ENCODE assay signal across 22 cellular contexts in the genomic region with DNA sequence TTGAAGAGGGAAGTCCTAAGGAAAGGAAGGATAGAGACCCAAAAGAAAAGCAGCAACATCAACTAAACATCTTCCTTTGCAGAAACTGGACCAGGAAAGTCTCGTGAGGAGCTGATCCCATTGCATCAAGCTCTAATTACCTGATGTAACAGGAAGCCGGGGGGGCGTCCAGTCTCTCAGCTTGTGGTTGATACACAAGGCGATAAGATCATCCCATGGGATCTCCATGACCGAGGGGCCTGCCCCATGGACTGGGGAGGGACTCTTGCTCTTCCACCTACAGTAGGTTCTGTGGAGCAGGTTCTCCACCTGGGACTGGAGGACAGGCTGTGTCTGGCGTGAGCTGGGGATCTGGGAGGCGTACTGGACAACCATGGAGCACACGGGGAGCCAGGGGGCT. TPM values are rescaled to one million over a fixed set of nuclear protein-coding genes. Genes with fewer than 3 reads are reported as not detected.
DNase-seq lines count a peak whose midpoint lies in the region; ATAC-seq, FAIRE-seq and TF ChIP-seq lines count a peak whose summit lies in the region.
"Had no signal": no experiment of that assay in that cellular context is flagged by ENCODE, and none has a peak within 500 bp of the region (broad histone marks: within the 10 kb centered on the region; RNA-seq: fewer than 3 reads in every experiment).

No MANE protein-coding gene starts in this region.

- CTCF ChIA-PET in activated naive CD4-positive, alpha-beta T cell treated with anti-CD3 and anti-CD28 coated beads for 36 hours (lab: Charles Lee): interaction anchor here (1.3 kb wide), 1 partner anchor 28 kb away, joined by 3 read pairs; no protein-coding TSS in a partner anchor

- H3K79me2 ChIP-seq in Loucy (ENCODE audit: insufficient read depth, low read length): no peaks in the 10 kb centered on the region

- no peak overlapping the region for H2AFZ ChIP-seq in Loucy (ENCODE audit: low read length)

- H3K27ac Mint-ChIP-seq in activated naive CD4-positive, alpha-beta T cell treated with anti-CD3 and anti-CD28 coated beads, Interleukin-2, amount 50 U/mL, for 24 hours: peak overlapping the region; percentile 4
- no peak overlapping the region for H3K27ac Mint-ChIP-seq in activated naive CD4-positive, alpha-beta T cell treated with anti-CD3 and anti-CD28 coated beads for 36 hours
- H3K27ac Mint-ChIP-seq in central memory CD8-positive, alpha-beta T cell (ENCODE audit: low read depth): peak overlapping the region; percentile 68
- H3K27ac Mint-ChIP-seq in stimulated activated naive CD8-positive, alpha-beta T cell treated with anti-CD3 and anti-CD28 coated beads, Interleukin-15, amount 100 ng/mL, for 72 hours: peak overlapping the region; percentile 9 to 84
- H3K27ac Mint-ChIP-seq: activated CD4-positive, alpha-beta memory T cell treated with anti-CD3 and anti-CD28 coated beads, Interleukin-2, amount 10 ng/mL, durations not matched to agents 7 days and 5 days; memory B cell had no signal

- no peaks in the 10 kb centered on the region for H3K4me1 Mint-ChIP-seq in activated naive CD4-positive, alpha-beta T cell treated with anti-CD3 and anti-CD28 coated beads, Interleukin-2, amount 50 U/mL, for 24 hours
- H3K4me1 Mint-ChIP-seq in activated naive CD4-positive, alpha-beta T cell treated with anti-CD3 and anti-CD28 coated beads for 36 hours (ENCODE audit: low read depth): no peaks in the 10 kb centered on the region
- H3K4me1 Mint-ChIP-seq in central memory CD8-positive, alpha-beta T cell: peaks cover 9% of the 10 kb centered on the region
- no peaks in the 10 kb centered on the region for H3K4me1 Mint-ChIP-seq in stimulated activated naive CD8-positive, alpha-beta T cell treated with anti-CD3 and anti-CD28 coated beads, Interleukin-15, amount 100 ng/mL, for 72 hours

- no peak overlapping the region for H3K27ac ChIP-seq in kidney (ENCODE audit: low read depth in 2 of 2, low read length in 2 of 2)
- H3K27ac ChIP-seq: adrenal gland, gastroesophageal sphincter, psoas muscle, uterus had no signal

- H3K27me3 Mint-ChIP-seq in activated naive CD4-positive, alpha-beta T cell treated with anti-CD3 and anti-CD28 coated beads, Interleukin-2, amount 50 U/mL, for 24 hours: no peaks in the 10 kb centered on the region
- H3K27me3 Mint-ChIP-seq in activated naive CD4-positive, alpha-beta T cell treated with anti-CD3 and anti-CD28 coated beads for 36 hours (ENCODE audit: low read depth): no peaks in the 10 kb centered on the region
- H3K27me3 Mint-ChIP-seq in central memory CD8-positive, alpha-beta T cell: no peaks in the 10 kb centered on the region
- no peaks in the 10 kb centered on the region for H3K27me3 Mint-ChIP-seq in stimulated activated naive CD8-positive, alpha-beta T cell treated with anti-CD3 and anti-CD28 coated beads, Interleukin-15, amount 100 ng/mL, for 72 hours
- H3K27me3 Mint-ChIP-seq: activated CD4-positive, alpha-beta memory T cell treated with anti-CD3 and anti-CD28 coated beads, Interleukin-2, amount 10 ng/mL, durations not matched to agents 7 days and 5 days; memory B cell had no signal

- H3K9me2 ChIP-seq in Loucy (replicated peaks; ENCODE audit: low read depth, low read length): no peaks in the 10 kb centered on the region

- peaks cover 8% of the 10 kb centered on the region for H3K4me1 ChIP-seq in Loucy (ENCODE audit: insufficient read depth, low read length, poor library complexity, severe bottlenecking)
- H3K4me1 ChIP-seq in kidney (ENCODE audit: control insufficient read depth in 1 of 2, insufficient read depth in 1 of 2, low read depth in 1 of 2, low read length in 2 of 2): no peaks in the 10 kb centered on the region
- H3K4me1 ChIP-seq: adrenal gland, gastroesophageal sphincter, psoas muscle, uterus had no signal

- intact Hi-C loops in activated naive CD4-positive, alpha-beta T cell treated with anti-CD3 and anti-CD28 coated beads for 36 hours (cut with micrococcal nuclease): no loop called here
- intact Hi-C loops in kidney (cut with DNase I): no loop called here

- H3K9ac ChIP-seq in Loucy (ENCODE audit: low read depth, low read length, poor library complexity, severe bottlenecking) (peak overlapping the region; percentile 29), kidney (ENCODE audit: low read length in 2 of 2) (no peak overlapping the region)

- no peaks in the 10 kb centered on the region for H4K20me1 ChIP-seq in Loucy (ENCODE audit: insufficient read depth, low read length, poor library complexity, severe bottlenecking)

- no peaks in the 10 kb centered on the region for H3F3A ChIP-seq in Loucy (ENCODE audit: low read depth)

- TF ChIP-seq POLR2A in GM12892 (IDR thresholded peaks at IDR 0.05; ENCODE audit: low read depth, low read length): no peak

- H3K4me3 ChIP-seq in Loucy (ENCODE audit: low read length, poor library complexity, severe bottlenecking): no peak overlapping the region
- no peak overlapping the region for H3K4me3 ChIP-seq in kidney (ENCODE audit: low read length in 2 of 2)
- H3K4me3 ChIP-seq: adrenal gland, gastroesophageal sphincter, psoas muscle, uterus had no signal

- H3K36me3 ChIP-seq in Loucy (ENCODE audit: insufficient read depth, low read length): peaks cover 86% of the 10 kb centered on the region; the same call in 1 of the 2 replicates
- peaks cover 62 to 64% of the 10 kb centered on the region in 2 donors for H3K36me3 ChIP-seq in kidney (ENCODE audit: control insufficient read depth in 1 of 2, insufficient read depth in 2 of 2, low read length in 2 of 2)

- H3K36me3 Mint-ChIP-seq in activated naive CD4-positive, alpha-beta T cell treated with anti-CD3 and anti-CD28 coated beads, Interleukin-2, amount 50 U/mL, for 24 hours: peaks cover 25% of the 10 kb centered on the region
- H3K36me3 Mint-ChIP-seq in activated naive CD4-positive, alpha-beta T cell treated with anti-CD3 and anti-CD28 coated beads for 36 hours (ENCODE audit: low read depth): peaks cover 48% of the 10 kb centered on the region
- peaks cover 48% of the 10 kb centered on the region for H3K36me3 Mint-ChIP-seq in central memory CD8-positive, alpha-beta T cell (ENCODE audit: insufficient read depth)

- ATAC-seq in central memory CD8-positive, alpha-beta T cell (replicated peaks; ENCODE audit: extremely low read depth, poor library complexity, severe bottlenecking): no peak
- no peak for ATAC-seq in stimulated activated naive CD8-positive, alpha-beta T cell treated with anti-CD3 and anti-CD28 coated beads, Interleukin-15, amount 100 ng/mL, for 72 hours
- no peak for ATAC-seq in HG02970 (IDR thresholded peaks at IDR 0.05; ENCODE audit: low FRiP score, unreplicated experiment)
- ATAC-seq: esophagus mucosa, psoas muscle had no signal

- no peaks in the 10 kb centered on the region for H3K27me3 ChIP-seq in Loucy (ENCODE audit: insufficient read depth, low read length, poor library complexity, severe bottlenecking)
- H3K27me3 ChIP-seq: adrenal gland, gastroesophageal sphincter, uterus had no signal

- TF ChIP-seq CTCF in Loucy (conservative IDR thresholded peaks at IDR 0.05; ENCODE audit: low read length): no peak
- no peak for TF ChIP-seq CTCF in kidney (IDR thresholded peaks at IDR 0.05; ENCODE audit: borderline replicate concordance, extremely low read depth, insufficient read depth)

- DNase-seq in activated naive CD4-positive, alpha-beta T cell treated with anti-CD3 and anti-CD28 coated beads for 36 hours: no peak
- no peak for DNase-seq in central memory CD8-positive, alpha-beta T cell (ENCODE audit: low spot score in 2 of 2)
- no peak for DNase-seq in stimulated activated naive CD8-positive, alpha-beta T cell treated with anti-CD3 and anti-CD28 coated beads, Interleukin-15, amount 100 ng/mL, for 72 hours
- DNase-seq in GM12892 (ENCODE audit: insufficient read length) (no peak), kidney (no peak)
- DNase-seq: activated CD4-positive, alpha-beta memory T cell treated with anti-CD3 and anti-CD28 coated beads, Interleukin-2, amount 10 ng/mL, durations not matched to agents 7 days and 5 days; adrenal gland; central memory CD4-positive, alpha-beta T cell; DND-41; NCI-H1417 treated with DMSO at 0.1 percent for 48 hours; NCI-H524; psoas muscle; RPMI8226; small intestine; stimulated activated CD4-positive, alpha-beta T cell treated with anti-CD3 and anti-CD28 coated beads, Interleukin-2, amount 100 ng/mL, for 48 hours; uterus had no signal

- H3K4me2 ChIP-seq in Loucy (ENCODE audit: low read depth, low read length, poor library complexity, severe bottlenecking): no peak overlapping the region

- H3K9me3 ChIP-seq in Loucy (ENCODE audit: insufficient read depth, low read depth, low read length): no peaks in the 10 kb centered on the region
- no peaks in the 10 kb centered on the region for H3K9me3 ChIP-seq in kidney (ENCODE audit: control insufficient read depth in 1 of 2, low read length in 2 of 2)
- H3K9me3 ChIP-seq: adrenal gland, gastroesophageal sphincter, psoas muscle, uterus had no signal

- H3K4me3 Mint-ChIP-seq in activated naive CD4-positive, alpha-beta T cell treated with anti-CD3 and anti-CD28 coated beads, Interleukin-2, amount 50 U/mL, for 24 hours: no peak overlapping the region
- no peak overlapping the region for H3K4me3 Mint-ChIP-seq in activated naive CD4-positive, alpha-beta T cell treated with anti-CD3 and anti-CD28 coated beads for 36 hours
- no peak overlapping the region for H3K4me3 Mint-ChIP-seq in central memory CD8-positive, alpha-beta T cell
- no peak overlapping the region for H3K4me3 Mint-ChIP-seq in stimulated activated naive CD8-positive, alpha-beta T cell treated with anti-CD3 and anti-CD28 coated beads, Interleukin-15, amount 100 ng/mL, for 72 hours
- H3K4me3 Mint-ChIP-seq: activated CD4-positive, alpha-beta memory T cell treated with anti-CD3 and anti-CD28 coated beads, Interleukin-2, amount 10 ng/mL, durations not matched to agents 7 days and 5 days; memory B cell had no signal

- H3K9me3 Mint-ChIP-seq in activated naive CD4-positive, alpha-beta T cell treated with anti-CD3 and anti-CD28 coated beads, Interleukin-2, amount 50 U/mL, for 24 hours: no peaks in the 10 kb centered on the region
- H3K9me3 Mint-ChIP-seq in activated naive CD4-positive, alpha-beta T cell treated with anti-CD3 and anti-CD28 coated beads for 36 hours: no peaks in the 10 kb centered on the region
- H3K9me3 Mint-ChIP-seq in central memory CD8-positive, alpha-beta T cell: no peaks in the 10 kb centered on the region
- H3K9me3 Mint-ChIP-seq in stimulated activated naive CD8-positive, alpha-beta T cell treated with anti-CD3 and anti-CD28 coated beads, Interleukin-15, amount 100 ng/mL, for 72 hours: no peaks in the 10 kb centered on the region
- H3K9me3 Mint-ChIP-seq: activated CD4-positive, alpha-beta memory T cell treated with anti-CD3 and anti-CD28 coated beads, Interleukin-2, amount 10 ng/mL, durations not matched to agents 7 days and 5 days; memory B cell had no signal

- FAIRE-seq in GM12892 (lab: Jason Lieb, UNC): no peak
- FAIRE-seq in kidney (lab: Jason Lieb, UNC): no peak
- FAIRE-seq: small intestine had no signal

RNA-seq across cellular contexts. Expression of a gene that starts 14.8 kb away (rescaled TPM):
- total RNA-seq in activated naive CD4-positive, alpha-beta T cell treated with anti-CD3 and anti-CD28 coated beads for 36 hours: 10 to 100 TPM in 1 of 2 experiments, 1 to 10 TPM in 1; 9.6 to 12.6 TPM
- 33.0 TPM for polyA plus RNA-seq in GM12892 (2012; ENCODE audit: missing spikeins)
- total RNA-seq in kidney: 24.6 TPM
- 15.8 TPM for polyA plus RNA-seq in kidney (ENCODE audit: insufficient read depth, low read depth, low replicate concordance)

RNA-seq across cellular contexts. Expression of a gene that starts 42.1 kb away (rescaled TPM):
- total RNA-seq in activated naive CD4-positive, alpha-beta T cell treated with anti-CD3 and anti-CD28 coated beads for 36 hours: 10 to 100 TPM; 86.7 to 89.8 TPM
- 47.6 TPM for polyA plus RNA-seq in GM12892 (2012; ENCODE audit: missing spikeins)
- 101 TPM for total RNA-seq in kidney
- 29.0 TPM for polyA plus RNA-seq in kidney (ENCODE audit: insufficient read depth, low read depth, low replicate concordance)

RNA-seq across cellular contexts. Expression of a gene that starts 42.8 kb away (rescaled TPM):
- total RNA-seq in activated naive CD4-positive, alpha-beta T cell treated with anti-CD3 and anti-CD28 coated beads for 36 hours: 10 to 100 TPM in 1 of 2 experiments, 1 to 10 TPM in 1; 9.9 to 11.0 TPM
- polyA plus RNA-seq in GM12892 (2012; ENCODE audit: missing spikeins): 21.5 TPM
- 17.5 TPM for total RNA-seq in kidney
- polyA plus RNA-seq in kidney (ENCODE audit: insufficient read depth, low read depth, low replicate concordance): 29.6 TPM

RNA-seq across cellular contexts. Expression of a gene that starts 59.1 kb away (rescaled TPM):
- total RNA-seq in activated naive CD4-positive, alpha-beta T cell treated with anti-CD3 and anti-CD28 coated beads for 36 hours: 1 to 10 TPM; 8.0 to 9.8 TPM
- polyA plus RNA-seq in GM12892 (2012; ENCODE audit: missing spikeins): 3.8 TPM
- total RNA-seq in kidney: 8.7 TPM
- polyA plus RNA-seq in kidney (ENCODE audit: insufficient read depth, low read depth, low replicate concordance): 3.7 TPM
